Comparison of ENCODE assay signal across 26 cellular contexts in genomic region chr13:98371624-98372023, GRCh38.
DNase-seq lines count a peak whose midpoint lies in the region; ATAC-seq, FAIRE-seq and TF ChIP-seq lines count a peak whose summit lies in the region.
"Had no signal": no experiment of that assay in that cellular context is flagged by ENCODE, and none has a peak within 500 bp of the region (broad histone marks: within the 10 kb centered on the region; RNA-seq: fewer than 3 reads in every experiment).

No MANE protein-coding gene starts in this region.

- ATAC-seq in HG03571 (IDR thresholded peaks at IDR 0.05; ENCODE audit: unreplicated experiment) = no peak
- ATAC-seq: activated T-helper 17 cell treated with anti-CD3 and anti-CD28 coated beads, Interleukin-2, amount 50 U/mL, for 72 hours; natural killer cell; upper lobe of right lung had no signal

- no peak overlapping the region for H3K4me3 Mint-ChIP-seq in astrocyte (ENCODE audit: unreplicated experiment)
- H3K4me3 Mint-ChIP-seq: activated naive CD8-positive, alpha-beta T cell; activated T-helper 17 cell treated with anti-CD3 and anti-CD28 coated beads, Interleukin-2, amount 50 U/mL, for 72 hours; memory B cell; natural killer cell; stimulated activated naive CD8-positive, alpha-beta T cell treated with anti-CD3 and anti-CD28 coated beads, Interleukin-15, Interleukin-2, amounts not matched to agents 100 ng/mL and 50 ng/mL, for 24 hours; T-helper 1 cell treated with Interleukin-12 subunit alpha and Interleukin-12 subunit beta and Interleukin-4 antibody, amounts not matched to agents 30 μg/mL and 1 μg/mL, for 36 hours had no signal

- no peak for FAIRE-seq in astrocyte (lab: Jason Lieb, UNC)
- FAIRE-seq: frontal cortex, kidney, RCC 7860 had no signal

- peak overlapping the region; percentile 47 for H3K9ac ChIP-seq in astrocyte (ENCODE audit: low read length)
- no peak overlapping the region for H3K9ac ChIP-seq in mucosa of rectum (ENCODE audit: low read depth in 1 of 2, low read length in 2 of 2)

- peaks cover 41% of the 10 kb centered on the region for H3K36me3 Mint-ChIP-seq in astrocyte (ENCODE audit: low read depth, unreplicated experiment)
- H3K36me3 Mint-ChIP-seq: activated naive CD8-positive, alpha-beta T cell; natural killer cell had no signal

- H3K27ac ChIP-seq in astrocyte (ENCODE audit: low read depth, low read length) (peak overlapping the region; percentile 57), mucosa of rectum (ENCODE audit: low read depth in 2 of 2, low read length in 2 of 2) (peak overlapping the region; percentile 28 to 49), stomach (peak overlapping the region in 4 of 5 donors; percentile 41 to 72 (median 56))
- H3K27ac ChIP-seq: upper lobe of right lung had no signal

- peak overlapping the region; percentile 76 for H3K4me2 ChIP-seq in astrocyte (ENCODE audit: low read length)

- TF ChIP-seq POLR2A in stomach (IDR thresholded peaks at IDR 0.05) = no peak

- H3K9me3 ChIP-seq in astrocyte (ENCODE audit: insufficient read depth, low read depth, low read length) (no peaks in the 10 kb centered on the region), mucosa of rectum (ENCODE audit: control insufficient read depth in 2 of 2, low read length in 2 of 2) (no peaks in the 10 kb centered on the region), stomach (peaks cover 0 to 9% (median 8%) of the 10 kb centered on the region in 4 donors)
- H3K9me3 ChIP-seq: upper lobe of right lung had no signal

- no peak overlapping the region for H3K4me3 ChIP-seq in astrocyte (ENCODE audit: insufficient read depth, low read depth, low read length)
- H3K4me3 ChIP-seq in mucosa of rectum (ENCODE audit: low read length in 2 of 2) = no peak overlapping the region
- H3K4me3 ChIP-seq in stomach = no peak overlapping the region
- H3K4me3 ChIP-seq: upper lobe of right lung had no signal

- TF ChIP-seq EP300 in stomach (IDR thresholded peaks at IDR 0.05) = no peak

- peaks cover 22% of the 10 kb centered on the region for H3K4me1 Mint-ChIP-seq in astrocyte (ENCODE audit: low read depth, unreplicated experiment)
- H3K4me1 Mint-ChIP-seq: activated T-helper 17 cell treated with anti-CD3 and anti-CD28 coated beads, Interleukin-2, amount 50 U/mL, for 72 hours; memory B cell had no signal

- TF ChIP-seq CTCF in astrocyte (IDR thresholded peaks at IDR 0.05; ENCODE audit: insufficient read depth, low read depth, low read length) = no peak
- TF ChIP-seq CTCF in stomach (IDR thresholded peaks at IDR 0.05) = no peak

- intact Hi-C loops in stomach (cut with DNase I; ENCODE audit: low total_unique reads) = no loop called here

- no peaks in the 10 kb centered on the region for H3K27me3 Mint-ChIP-seq in astrocyte (ENCODE audit: low read depth, unreplicated experiment)

- H4K20me1 ChIP-seq in astrocyte (ENCODE audit: insufficient read depth, low read length) = peaks cover 17% of the 10 kb centered on the region

- no peak overlapping the region for H3K27ac Mint-ChIP-seq in astrocyte (ENCODE audit: unreplicated experiment)
- H3K27ac Mint-ChIP-seq: activated naive CD8-positive, alpha-beta T cell; activated T-helper 17 cell treated with anti-CD3 and anti-CD28 coated beads, Interleukin-2, amount 50 U/mL, for 72 hours; memory B cell; natural killer cell; stimulated activated naive CD8-positive, alpha-beta T cell treated with anti-CD3 and anti-CD28 coated beads, Interleukin-15, Interleukin-2, amounts not matched to agents 100 ng/mL and 50 ng/mL, for 24 hours; T-helper 1 cell treated with Interleukin-12 subunit alpha and Interleukin-12 subunit beta and Interleukin-4 antibody, amounts not matched to agents 30 μg/mL and 1 μg/mL, for 36 hours had no signal

- peaks cover 5% of the 10 kb centered on the region for H3K79me2 ChIP-seq in astrocyte (ENCODE audit: insufficient read depth, low read length)

- H3K36me3 ChIP-seq in astrocyte (ENCODE audit: insufficient read depth, low read length) (peaks cover 5% of the 10 kb centered on the region), mucosa of rectum (ENCODE audit: control insufficient read depth in 2 of 2, insufficient read depth in 2 of 2, low read length in 2 of 2) (no peaks in the 10 kb centered on the region), stomach (peaks cover 0 to 19% (median 10%) of the 10 kb centered on the region in 4 donors)
- H3K36me3 ChIP-seq: upper lobe of right lung had no signal

- H2AFZ ChIP-seq in astrocyte (ENCODE audit: low read depth, low read length) = no peak overlapping the region

- 75 to 95% (median 88%) methylated on average over 4 of the region's 4 CpGs for WGBS in stomach, 5 donors

- H3K4me1 ChIP-seq in astrocyte (ENCODE audit: insufficient read depth, low read length) (peaks cover 16% of the 10 kb centered on the region), mucosa of rectum (ENCODE audit: control insufficient read depth in 2 of 2, insufficient read depth in 2 of 2, low read length in 2 of 2) (peaks cover 0 to 2% of the 10 kb centered on the region in 2 donors), stomach (peaks cover 0 to 19% (median 15%) of the 10 kb centered on the region in 4 donors)
- H3K4me1 ChIP-seq: upper lobe of right lung had no signal

- DNase-seq in NCI-H2171 treated with DMSO at 0.1 percent for 48 hours (lab: John Stamatoyannopoulos, UW) = peak; percentile 45
- no peak for DNase-seq in NCI-H2171 (lab: John Stamatoyannopoulos, UW)
- DNase-seq in astrocyte (ENCODE audit: low read depth) = no peak
- no peak for DNase-seq in stomach
- DNase-seq in activated effector memory CD4-positive, alpha-beta T cell treated with anti-CD3 and anti-CD28 coated beads, Interleukin-2, amount 50 U/mL, for 16 hours = no peak
- no peak for DNase-seq in medulla oblongata (ENCODE audit: extremely low spot score)
- DNase-seq: 8988T; activated CD4-positive, alpha-beta T cell treated with anti-CD3 and anti-CD28 coated beads, Interleukin-2, amount 50 U/mL, for 1 hour; cerebellar nuclear complex; kidney; natural killer cell; NCI-H1092 treated with DMSO at 0.1 percent for 48 hours; NCI-H2081 treated with DMSO at 0.1 percent for 48 hours; NCI-H524 treated with DMSO at 0.1 percent for 48 hours; posterior cingulate gyrus; stimulated activated CD4-positive, alpha-beta T cell treated with anti-CD3 and anti-CD28 coated beads, Interleukin-4, amount 100 ng/mL, for 1 hour; upper lobe of right lung had no signal

- H3K27me3 ChIP-seq in astrocyte (ENCODE audit: insufficient read depth, low read length) (no peaks in the 10 kb centered on the region), mucosa of rectum (ENCODE audit: control insufficient read depth in 2 of 2, insufficient read depth in 2 of 2, low read length in 2 of 2) (no peaks in the 10 kb centered on the region), stomach (no peaks in the 10 kb centered on the region)
- H3K27me3 ChIP-seq: upper lobe of right lung had no signal

- peaks cover 4% of the 10 kb centered on the region for H3K9me3 Mint-ChIP-seq in astrocyte (ENCODE audit: unreplicated experiment)
- H3K9me3 Mint-ChIP-seq: memory B cell; natural killer cell; stimulated activated naive CD8-positive, alpha-beta T cell treated with anti-CD3 and anti-CD28 coated beads, Interleukin-15, Interleukin-2, amounts not matched to agents 100 ng/mL and 50 ng/mL, for 24 hours had no signal
